15 cellular contexts compared by ENCODE assay signal in genomic region chr7:79334841-79335240, GRCh38.
DNase-seq lines count a peak whose midpoint lies in the region; ATAC-seq and TF ChIP-seq lines count a peak whose summit lies in the region.
"Had no signal": no experiment of that assay in that cellular context is flagged by ENCODE, and none has a peak within 500 bp of the region (broad histone marks: within the 10 kb centered on the region; RNA-seq: fewer than 3 reads in every experiment).

No MANE protein-coding gene starts in this region.

- no TSS peak for BruUV-seq in Panc1 (replicated peaks; lab: Mats Ljungman, UMichigan)

- no peaks in the 10 kb centered on the region for H3K9me3 Mint-ChIP-seq in progenitor cell of endocrine pancreas (ENCODE audit: low read depth)
- H3K9me3 Mint-ChIP-seq: CD4-positive, alpha-beta T cell; H9 had no signal

- no peak overlapping the region for H3K27ac Mint-ChIP-seq in progenitor cell of endocrine pancreas
- H3K27ac Mint-ChIP-seq: B cell; CD4-positive, alpha-beta T cell; H9 had no signal

- TF ChIP-seq POLR2A in transverse colon (IDR thresholded peaks at IDR 0.05), result no peak

- H3K27me3 ChIP-seq in Panc1 (ENCODE audit: control insufficient read depth, insufficient read depth, low read length) (no peaks in the 10 kb centered on the region), neural cell (ENCODE audit: insufficient read depth, low read depth, low read length) (no peaks in the 10 kb centered on the region), transverse colon (no peaks in the 10 kb centered on the region)

- H3K4me3 ChIP-seq in Panc1 (ENCODE audit: low read depth in 2 of 2, low read length in 2 of 2) (no peak overlapping the region), neural cell (ENCODE audit: low read length) (no peak overlapping the region), transverse colon (no peak overlapping the region)

- H3K4me1 ChIP-seq in Panc1 (ENCODE audit: control insufficient read depth, insufficient read depth, low read length) (peaks cover 4% of the 10 kb centered on the region; the same call in 1 of the 2 replicates), transverse colon (no peaks in the 10 kb centered on the region)

- no peaks in the 10 kb centered on the region for H4K20me1 ChIP-seq in neural cell (ENCODE audit: insufficient read depth)

- DNase-seq in HCEC 1CT, result peak; percentile 36
- no peak for DNase-seq in Panc1 (ENCODE audit: low read depth, low spot score)
- peak; percentile 23 for DNase-seq in fibroblast of peridontal ligament (ENCODE audit: extremely low read depth)
- no peak for DNase-seq in A172 (ENCODE audit: low spot score)
- DNase-seq in progenitor cell of endocrine pancreas (ENCODE audit: low spot score, unreplicated experiment), result no peak
- no peak for DNase-seq in transverse colon
- DNase-seq: C1 segment of cervical spinal cord; Calu3; CD4-positive, alpha-beta T cell; DMS 273 treated with DMSO at 0.1 percent for 48 hours; GOT3; H9 had no signal

- intact Hi-C loops in Panc1 (cut with micrococcal nuclease; ENCODE audit: unreplicated experiment) (no loop called here), transverse colon (cut with DNase I; ENCODE audit: low total_unique reads) (no loop called here)

- no peaks in the 10 kb centered on the region for H3K9me2 ChIP-seq in neural cell (ENCODE audit: insufficient read depth, low read length)

- 57 to 79% methylated on average over 2 of the region's 2 CpGs for WGBS in transverse colon (ENCODE audit: low coverage in 1 of 2), 2 donors

- TF ChIP-seq CTCF in Panc1 (IDR thresholded peaks at IDR 0.05) (no peak), neural cell (IDR thresholded peaks at IDR 0.05; ENCODE audit: poor library complexity, severe bottlenecking) (no peak), progenitor cell of endocrine pancreas (IDR thresholded peaks at IDR 0.05; ENCODE audit: unreplicated experiment) (no peak), transverse colon (IDR thresholded peaks at IDR 0.05) (no peak)

- H3K27ac ChIP-seq in Panc1 (ENCODE audit: low read length) (peak overlapping the region; percentile 23; the same call in 1 of the 2 replicates), neural cell (ENCODE audit: low read length) (peak overlapping the region; percentile 34), transverse colon (no peak overlapping the region)
- H3K27ac ChIP-seq: HL-60 had no signal

- POLR2A ChIA-PET in Panc1 (lab: Charles Lee), result no interaction called here

- H3K4me1 Mint-ChIP-seq in progenitor cell of endocrine pancreas (ENCODE audit: low read depth), result no peaks in the 10 kb centered on the region
- H3K4me1 Mint-ChIP-seq: B cell, H9 had no signal

- H2AFZ ChIP-seq in neural cell (ENCODE audit: low read depth, low read length), result no peak overlapping the region

- H3K36me3 Mint-ChIP-seq in progenitor cell of endocrine pancreas (ENCODE audit: insufficient read depth), result no peaks in the 10 kb centered on the region

- H3F3A ChIP-seq in neural cell (ENCODE audit: insufficient read depth, low read length, poor library complexity, severe bottlenecking), result no peaks in the 10 kb centered on the region

- in situ Hi-C loops in Panc1 (cut with HindIII; ENCODE audit: low pct_unique_long_range_greater_than_20kb, low sequenced_read_pairs) (no loop called here), transverse colon (cut with MboI; ENCODE audit: low pct_ligation_motif_present in 1 of 4, low pct_unique_long_range_greater_than_20kb in 1 of 4, low sequenced_read_pairs in 3 of 4) (no loop called here)

- no peaks in the 10 kb centered on the region for H3K79me2 ChIP-seq in neural cell (replicated peaks; ENCODE audit: insufficient read depth, low read length)

- TF ChIP-seq RAD21 in neural cell (conservative IDR thresholded peaks at IDR 0.05), result no peak

- H3K36me3 ChIP-seq in Panc1 (ENCODE audit: control insufficient read depth, insufficient read depth, low read length) (no peaks in the 10 kb centered on the region), neural cell (ENCODE audit: insufficient read depth, low read length) (no peaks in the 10 kb centered on the region), transverse colon (no peaks in the 10 kb centered on the region)

- no peak overlapping the region for H3K9ac ChIP-seq in neural cell (ENCODE audit: low read length)

- CTCF ChIA-PET in Panc1 (lab: Charles Lee), result no interaction called here

- H3K4me3 Mint-ChIP-seq in progenitor cell of endocrine pancreas (ENCODE audit: low read depth), result no peak overlapping the region
- H3K4me3 Mint-ChIP-seq: B cell; CD4-positive, alpha-beta T cell; H9 had no signal

- H3K9me3 ChIP-seq in Panc1 (ENCODE audit: control insufficient read depth, insufficient read depth, low read depth, low read length) (no peaks in the 10 kb centered on the region), neural cell (ENCODE audit: low read length) (no peaks in the 10 kb centered on the region), transverse colon (no peaks in the 10 kb centered on the region)

- no peaks in the 10 kb centered on the region for H3K27me3 Mint-ChIP-seq in progenitor cell of endocrine pancreas
- H3K27me3 Mint-ChIP-seq: B cell; CD4-positive, alpha-beta T cell had no signal

- no peak for ATAC-seq in Panc1

- no peak overlapping the region for H3K4me2 ChIP-seq in neural cell (ENCODE audit: low read length)

- TF ChIP-seq EP300 in neural cell (conservative IDR thresholded peaks at IDR 0.05; ENCODE audit: poor library complexity, severe bottlenecking), result no peak
- TF ChIP-seq EP300 in transverse colon (IDR thresholded peaks at IDR 0.05; ENCODE audit: low read depth), result no peak

TF ChIP-seq in neural cell, 6 proteins besides CTCF, POLR2A, EP300 and RAD21:
- no peak for TF ChIP-seq MXI1 (conservative IDR thresholded peaks at IDR 0.05; ENCODE audit: poor library complexity, severe bottlenecking)
- no peak for TF ChIP-seq REST (IDR thresholded peaks at IDR 0.05; ENCODE audit: borderline replicate concordance)
- TF ChIP-seq TAF1 (IDR thresholded peaks at IDR 0.05; ENCODE audit: low read depth), result no peak
- no peak for TF ChIP-seq EZH2 (IDR thresholded peaks at IDR 0.05; ENCODE audit: borderline replicate concordance, insufficient read depth, low read length, poor library complexity, severe bottlenecking)

Comparison
In these comparisons a context has a peak if more than half of its experiments do, and no peak if none do; other contexts are left out.
1. DNase-seq: peak in HCEC 1CT (single experiment) and fibroblast of peridontal ligament (single experiment); none in Panc1 (single experiment), A172 (single experiment), progenitor cell of endocrine pancreas (single experiment) and transverse colon (single experiment).
2. H3K27ac ChIP-seq: peak in Panc1 (single experiment) and neural cell (single experiment); none in transverse colon (0 of 4).